In genomic region chr9:3924145-3924544, GRCh38 we compare ENCODE assay signal across 23 cellular contexts.
"Had no signal": no experiment of that assay in that cellular context is flagged by ENCODE, and none has a peak within 500 bp of the region (broad histone marks: within the 10 kb centered on the region; RNA-seq: fewer than 3 reads in every experiment).

No MANE protein-coding gene starts in this region.

- H3K9ac ChIP-seq: KMS-11, SK-N-SH had no signal

- H3K4me1 Mint-ChIP-seq: IgD-negative memory B cell had no signal

- H3K4me3 ChIP-seq: K562 had no signal

- H3K27me3 Mint-ChIP-seq: IgD-negative memory B cell had no signal

- H3K27ac Mint-ChIP-seq: IgD-negative memory B cell had no signal

- H3K4me3 Mint-ChIP-seq: IgD-negative memory B cell had no signal

- H3K36me3 Mint-ChIP-seq: IgD-negative memory B cell had no signal

- H3K9me3 ChIP-seq: SK-N-SH had no signal

- ATAC-seq: K562, Panc1, PC-3 had no signal

- H3K4me2 ChIP-seq: KMS-11, SK-N-SH had no signal

- H3K27ac ChIP-seq: KMS-11, RWPE1 had no signal

- H3K9me2 ChIP-seq: SK-N-SH had no signal

- DNase-seq: Kasumi-1, MM.1S, NCI-H1092 treated with DMSO at 0.1 percent for 48 hours, NCI-H1436, NCI-H187, NCI-H2029, NCI-H2081 treated with DMSO at 0.1 percent for 48 hours, NCI-H2171, NCI-H226, NCI-H446, NCI-H510A, NCI-H524 treated with DMSO at 0.1 percent for 48 hours, NCI-H69, NCI-H774, PC-3, SHP77, SK-N-SH, SW 1271 had no signal
